Comparison of ENCODE assay signal across 34 cellular contexts in the genomic region with DNA sequence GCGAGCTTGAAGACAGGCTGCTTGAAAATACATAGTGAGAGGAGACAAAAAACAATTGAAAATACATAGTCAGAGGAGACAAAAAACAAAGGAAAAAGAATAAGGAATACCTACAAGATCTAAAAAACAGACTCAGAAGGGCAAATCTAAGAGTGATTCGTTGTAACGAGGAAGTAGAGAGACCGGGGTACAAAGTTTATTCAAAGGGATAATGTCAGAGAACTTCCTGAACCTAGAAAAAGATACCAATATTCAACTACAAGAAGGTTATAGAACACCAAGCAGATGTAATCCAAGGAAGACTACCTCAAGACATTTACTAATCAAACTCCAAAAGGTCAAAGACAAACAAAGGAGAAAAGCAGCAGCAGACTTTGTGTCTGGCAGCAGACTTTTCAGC.
"Had no signal": no experiment of that assay in that cellular context is flagged by ENCODE, and none has a peak within 500 bp of the region (broad histone marks: within the 10 kb centered on the region; RNA-seq: fewer than 3 reads in every experiment).

No MANE protein-coding gene starts in this region.

- FAIRE-seq: astrocyte had no signal

- H3K36me3 ChIP-seq: adrenal gland, brain microvascular endothelial cell, breast epithelium, WERI-Rb-1 had no signal

- H3K4me1 ChIP-seq: adrenal gland, body of pancreas, breast epithelium had no signal

- H3K27me3 ChIP-seq: adrenal gland, body of pancreas, brain microvascular endothelial cell, breast epithelium had no signal

- H3K4me3 ChIP-seq: adrenal gland, body of pancreas, breast epithelium had no signal

- ATAC-seq: activated CD4-positive, alpha-beta T cell treated with anti-CD3 and anti-CD28 coated beads for 36 hours; activated CD4-positive, CD25-positive, alpha-beta regulatory T cell treated with anti-CD3 and anti-CD28 coated beads, Interleukin-2, amount 50 U/mL, for 24 hours; activated CD8-positive, alpha-beta T cell treated with anti-CD3 and anti-CD28 coated beads for 36 hours; activated naive CD4-positive, alpha-beta T cell treated with anti-CD3 and anti-CD28 coated beads, Interleukin-2, amount 50 U/mL, for 72 hours; activated T-cell treated with anti-CD3 and anti-CD28 coated beads, Interleukin-2, amount 50 U/mL, for 4 hours; activated T-cell treated with anti-CD3 and anti-CD28 coated beads, Interleukin-2, amount 50 U/mL, for 72 hours; activated T-helper 17 cell treated with anti-CD3 and anti-CD28 coated beads, Interleukin-2, amount 50 U/mL, for 72 hours; body of pancreas; WTC11 had no signal

- DNase-seq: activated CD4-positive, alpha-beta memory T cell treated with anti-CD3 and anti-CD28 coated beads for 36 hours; activated CD4-positive, alpha-beta T cell treated with anti-CD3 and anti-CD28 coated beads for 1 hour; activated CD4-positive, alpha-beta T cell treated with anti-CD3 and anti-CD28 coated beads for 36 hours; activated CD4-positive, alpha-beta T cell treated with anti-CD3 and anti-CD28 coated beads for 48 hours; activated CD4-positive, alpha-beta T cell treated with anti-CD3 and anti-CD28 coated beads, Interleukin-2, amount 10 ng/mL, durations not matched to agents 7 days and 5 days; activated CD4-positive, CD25-positive, alpha-beta regulatory T cell; activated CD8-positive, alpha-beta memory T cell treated with anti-CD3 and anti-CD28 coated beads, Interleukin-2, amount 50 U/mL, for 4 hours; activated CD8-positive, alpha-beta T cell treated with anti-CD3 and anti-CD28 coated beads for 36 hours; activated effector memory CD4-positive, alpha-beta T cell treated with anti-CD3 and anti-CD28 coated beads, Interleukin-2, amount 50 U/mL, for 16 hours; activated gamma-delta T cell treated with Interleukin-2 at 50 U/mL for 16 hours; activated naive CD4-positive, alpha-beta T cell; activated naive CD4-positive, alpha-beta T cell treated with anti-CD3 and anti-CD28 coated beads for 36 hours; activated naive CD4-positive, alpha-beta T cell treated with anti-CD3 and anti-CD28 coated beads, Interleukin-2, amount 50 U/mL, for 16 hours; activated naive CD8-positive, alpha-beta T cell treated with anti-CD3 and anti-CD28 coated beads for 36 hours; activated T-cell treated with anti-CD3 and anti-CD28 coated beads for 4 hours; activated T-cell treated with anti-CD3 and anti-CD28 coated beads, Interleukin-2, amount 50 U/mL, for 1 hour; activated T-cell treated with anti-CD3 and anti-CD28 coated beads, Interleukin-2, amount 50 U/mL, for 4 hours; activated T-cell treated with anti-CD3 and anti-CD28 coated beads, Interleukin-2, amount 50 U/mL, for 72 hours; adrenal gland; amniotic stem cell; aorta; body of pancreas; brain microvascular endothelial cell; central memory CD4-positive, alpha-beta T cell; T-helper 1 cell; T-helper 2 cell; T-helper 9 cell; WERI-Rb-1 had no signal

- H3K27ac ChIP-seq: adrenal gland, body of pancreas, brain microvascular endothelial cell, breast epithelium, WERI-Rb-1 had no signal
